8 cellular contexts compared by ENCODE assay signal in the genomic region with DNA sequence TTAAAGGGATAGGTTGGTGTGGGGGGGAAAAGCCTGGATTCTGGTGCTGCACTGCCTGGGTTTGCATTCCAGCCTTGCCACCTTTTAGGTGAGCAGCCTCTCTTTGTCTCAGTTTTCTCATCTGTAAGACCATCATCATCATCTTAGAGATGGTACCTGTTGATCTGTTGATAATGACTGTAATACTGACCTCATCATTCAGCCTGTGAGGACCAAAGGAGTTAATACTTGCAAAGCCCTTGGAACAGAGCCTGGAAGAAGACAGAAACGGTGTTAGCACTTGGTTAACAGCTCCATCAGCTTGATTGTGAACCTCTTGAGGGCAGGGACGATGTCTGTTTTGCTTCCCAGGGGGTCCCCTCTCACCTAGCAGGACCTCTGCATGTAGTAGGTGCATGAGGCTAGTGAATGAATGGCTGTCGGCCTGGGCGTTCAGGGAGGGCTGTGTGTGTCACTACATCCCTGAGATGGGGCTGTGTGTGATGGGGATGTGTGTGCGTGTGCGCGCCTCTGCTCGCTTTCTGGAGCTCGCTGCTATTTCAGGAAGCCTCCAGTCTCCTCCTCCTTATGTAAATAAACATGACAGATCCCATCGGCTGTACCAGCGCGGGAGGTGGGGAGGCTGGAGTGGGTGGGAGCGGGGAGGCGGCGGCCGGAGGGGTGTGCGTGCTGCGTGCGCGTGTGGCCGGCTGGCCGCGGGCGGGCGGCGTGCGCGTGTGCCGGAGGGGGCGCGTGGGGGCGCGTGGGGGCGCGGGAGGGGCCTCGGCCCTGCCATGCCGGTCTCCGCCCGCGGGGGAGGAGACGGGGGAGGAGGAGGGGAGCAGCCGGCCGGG.
A peak's percentile ranks its signal among the peaks of the same experiment; 100 is the strongest.
DNase-seq lines count a peak whose midpoint lies in the region; ATAC-seq and TF ChIP-seq lines count a peak whose summit lies in the region.

No MANE protein-coding gene starts in this region.

- TF ChIP-seq CTCF in GM13976 (IDR thresholded peaks at IDR 0.05; ENCODE audit: borderline replicate concordance, control extremely low read depth, extremely low read depth, insufficient read depth, missing control alignments), result no peak
- no peak for TF ChIP-seq CTCF in ascending aorta (IDR thresholded peaks at IDR 0.05)

- in situ Hi-C loops in GM13976 (cut with MboI; ENCODE audit: low sequenced_read_pairs, unreplicated experiment), result no loop called here

- WGBS in right cardiac atrium, result 2% methylated on average over 37 of the region's 43 CpGs

- H3K9ac ChIP-seq in rectal smooth muscle tissue (ENCODE audit: low read length), result no peak overlapping the region

- peaks cover 7 to 9% of the 10 kb centered on the region in 2 donors for H3K4me1 ChIP-seq in ascending aorta
- H3K4me1 ChIP-seq in right cardiac atrium (ENCODE audit: control insufficient read depth, insufficient read depth, low read length), result no peaks in the 10 kb centered on the region
- H3K4me1 ChIP-seq in rectal smooth muscle tissue (ENCODE audit: control insufficient read depth, insufficient read depth, low read length), result peaks cover 4% of the 10 kb centered on the region

- ATAC-seq in right cardiac atrium (peak; percentile 63), GM18873 (IDR thresholded peaks at IDR 0.05; ENCODE audit: low FRiP score, unreplicated experiment) (no peak)

- intact Hi-C loops in ascending aorta (cut with DNase I) (no loop called here), right cardiac atrium (cut with DNase I) (no loop called here)

- DNase-seq in A172 (ENCODE audit: low spot score) (peak; percentile 42), GM13976 (ENCODE audit: low spot score) (peak; percentile 59), NCI-H82 treated with DMSO at 0.1 percent for 48 hours (lab: John Stamatoyannopoulos, UW; ENCODE audit: unreplicated experiment) (peak; percentile 48), ascending aorta (ENCODE audit: low spot score in 2 of 2) (no peak), right cardiac atrium (peak; percentile 51 to 83 (median 76)), germinal center (ENCODE audit: low spot score) (no peak)

- no peaks in the 10 kb centered on the region for H3K9me3 ChIP-seq in ascending aorta
- no peaks in the 10 kb centered on the region for H3K9me3 ChIP-seq in right cardiac atrium (ENCODE audit: control insufficient read depth, low read length)

- H3K27ac ChIP-seq in ascending aorta, result no peak overlapping the region
- no peak overlapping the region for H3K27ac ChIP-seq in right cardiac atrium (ENCODE audit: low read length)
- H3K27ac ChIP-seq in rectal smooth muscle tissue (ENCODE audit: low read depth, low read length), result no peak overlapping the region

- peak overlapping the region; percentile 59 to 62 for H3K4me3 ChIP-seq in ascending aorta
- H3K4me3 ChIP-seq in right cardiac atrium (ENCODE audit: low read length), result peak overlapping the region; percentile 56
- H3K4me3 ChIP-seq in rectal smooth muscle tissue (ENCODE audit: low read length), result peak overlapping the region; percentile 29

- H3K36me3 ChIP-seq in ascending aorta (no peaks in the 10 kb centered on the region), rectal smooth muscle tissue (ENCODE audit: control insufficient read depth, insufficient read depth, low read length) (no peaks in the 10 kb centered on the region)

- H3K27me3 ChIP-seq in ascending aorta (no peaks in the 10 kb centered on the region), right cardiac atrium (ENCODE audit: control insufficient read depth, insufficient read depth) (no peaks in the 10 kb centered on the region), rectal smooth muscle tissue (ENCODE audit: control insufficient read depth, insufficient read depth, low read length) (no peaks in the 10 kb centered on the region)

Comparison
In these comparisons a context has a peak if more than half of its experiments do, and no peak if none do; other contexts are left out.
1. DNase-seq: peak in A172 (single experiment), GM13976 (single experiment), NCI-H82 treated with DMSO at 0.1 percent for 48 hours (single experiment) and right cardiac atrium (3 of 3); none in ascending aorta (0 of 2) and germinal center (single experiment).
2. Peak in every context shown above with its lines, with median percentiles within 50 percentile points of each other: H3K4me3 ChIP-seq.